Comparison of ENCODE assay signal across 8 cellular contexts in the genomic region with DNA sequence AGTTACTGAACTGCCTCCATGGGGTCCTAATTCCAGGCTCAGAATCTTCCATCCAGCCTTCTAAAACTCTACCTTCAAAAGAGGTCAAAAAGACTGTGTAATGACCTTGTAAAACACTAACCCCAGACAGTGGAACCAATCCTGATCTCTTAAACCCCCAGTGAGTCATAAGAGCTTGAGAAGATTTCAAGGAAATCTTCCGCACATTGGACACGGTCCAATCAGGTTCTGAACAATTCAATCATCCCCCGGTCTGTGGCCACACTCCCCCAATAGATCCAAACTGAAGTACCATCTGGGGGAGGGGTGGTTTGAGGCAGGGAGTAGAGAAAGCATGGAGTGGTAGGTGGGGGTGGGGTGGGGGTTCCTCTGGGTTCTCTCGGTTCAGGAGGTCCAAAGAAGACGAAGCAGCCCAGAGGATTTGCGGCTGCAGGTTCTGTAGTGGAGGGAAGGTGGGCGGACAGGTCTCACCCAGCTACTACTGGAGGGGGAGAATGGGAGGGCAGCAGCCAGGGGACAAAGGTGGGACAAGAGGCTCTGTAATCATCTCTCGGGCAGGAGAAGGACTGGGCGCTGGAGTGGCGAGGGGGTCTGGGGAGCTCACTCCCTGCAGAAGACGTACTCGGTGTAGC. TPM values are rescaled to one million over a fixed set of nuclear protein-coding genes. Genes with fewer than 3 reads are reported as not detected.
DNase-seq lines count a peak whose midpoint lies in the region; ATAC-seq and TF ChIP-seq lines count a peak whose summit lies in the region.

No MANE protein-coding gene starts in this region.

- no peaks in the 10 kb centered on the region for H3K36me3 ChIP-seq in DND-41 (ENCODE audit: insufficient read depth, low read length)
- peaks cover 3% of the 10 kb centered on the region for H3K36me3 ChIP-seq in NT2/D1 (ENCODE audit: insufficient read depth, insufficient read length, low read length)

- H3K9ac ChIP-seq in DND-41 (ENCODE audit: low read depth, low read length) = no peak overlapping the region
- peak overlapping the region; percentile 85 for H3K9ac ChIP-seq in NT2/D1 (ENCODE audit: insufficient read length, low read depth)

- no peaks in the 10 kb centered on the region for H4K20me1 ChIP-seq in DND-41 (ENCODE audit: insufficient read depth, low read length)

- H3K4me3 ChIP-seq in DND-41 (ENCODE audit: low read depth in 1 of 2, low read length in 2 of 2) (peak overlapping the region in 1 of 2 experiments; percentile 64; a peak in 2 of 4 replicates), NT2/D1 (ENCODE audit: insufficient read length, low read depth) (peak overlapping the region; percentile 70)

- no peak for ATAC-seq in DND-41 (ENCODE audit: insufficient read depth, low read depth)
- peak; percentile 29 for ATAC-seq in omental fat pad (ENCODE audit: low FRiP score)
- ATAC-seq in GM19324 (IDR thresholded peaks at IDR 0.05; ENCODE audit: low FRiP score, unreplicated experiment) = no peak
- ATAC-seq in GM18498 (IDR thresholded peaks at IDR 0.05; ENCODE audit: unreplicated experiment) = no peak
- ATAC-seq in GM18519 (IDR thresholded peaks at IDR 0.05; ENCODE audit: low FRiP score, unreplicated experiment) = no peak

- H3K27me3 Mint-ChIP-seq in endothelial cell (ENCODE audit: unreplicated experiment) = peaks cover 19% of the 10 kb centered on the region

- peaks cover 3% of the 10 kb centered on the region for H3K36me3 Mint-ChIP-seq in endothelial cell (ENCODE audit: low read depth, unreplicated experiment)

- H3K4me1 ChIP-seq in DND-41 (ENCODE audit: insufficient read depth, low read length) (peaks cover 19% of the 10 kb centered on the region), NT2/D1 (ENCODE audit: insufficient read depth, insufficient read length) (no peaks in the 10 kb centered on the region)

- H3K4me3 Mint-ChIP-seq in endothelial cell (ENCODE audit: unreplicated experiment) = peak overlapping the region; percentile 84

- H3K27me3 ChIP-seq in DND-41 (ENCODE audit: insufficient read depth, low read length, poor library complexity) (peaks cover 16% of the 10 kb centered on the region), NT2/D1 (ENCODE audit: insufficient read depth, insufficient read length) (peaks cover 24% of the 10 kb centered on the region)

- H3K79me2 ChIP-seq in DND-41 (ENCODE audit: insufficient read depth, low read length) = no peaks in the 10 kb centered on the region

- H2AFZ ChIP-seq in DND-41 (ENCODE audit: low read depth, low read length) = no peak overlapping the region

- H3K4me2 ChIP-seq in DND-41 (ENCODE audit: insufficient read depth, low read length) = peak overlapping the region; percentile 88

- TF ChIP-seq CTCF in DND-41 (IDR thresholded peaks at IDR 0.05; ENCODE audit: borderline replicate concordance, extremely low read depth, low read length, poor library complexity, severe bottlenecking) = no peak
- no peak for TF ChIP-seq CTCF in endothelial cell (IDR thresholded peaks at IDR 0.05; ENCODE audit: unreplicated experiment)
- no peak for TF ChIP-seq CTCF in omental fat pad (IDR thresholded peaks at IDR 0.05)

- no peak overlapping the region for H3K27ac ChIP-seq in DND-41 (ENCODE audit: low read length)

- H3K9me3 Mint-ChIP-seq in endothelial cell (ENCODE audit: unreplicated experiment) = no peaks in the 10 kb centered on the region

- H3K4me1 Mint-ChIP-seq in endothelial cell (ENCODE audit: unreplicated experiment) = peaks cover 19% of the 10 kb centered on the region

- H3K9me3 ChIP-seq in DND-41 (ENCODE audit: insufficient read depth, low read length, severe bottlenecking) = no peaks in the 10 kb centered on the region
- H3K9me3 ChIP-seq in NT2/D1 (ENCODE audit: insufficient read depth, low read length) = no peaks in the 10 kb centered on the region

- H3K27ac Mint-ChIP-seq in endothelial cell (ENCODE audit: unreplicated experiment) = peak overlapping the region; percentile 45

- DNase-seq in DND-41 (no peak), NT2/D1 (ENCODE audit: low read depth, low spot score) (no peak), endothelial cell (ENCODE audit: low spot score) (no peak), omental fat pad (ENCODE audit: low spot score) (no peak), NCI-H2227 treated with DMSO at 0.1 percent for 48 hours (lab: John Stamatoyannopoulos, UW) (no peak)

RNA-seq across cellular contexts. Expression of a gene that starts 1.5 kb away (rescaled TPM):
- total RNA-seq in endothelial cell (ENCODE audit: unreplicated experiment) = 9.6 TPM
- total RNA-seq in omental fat pad = 100 to 1,000 TPM in 1 of 4 donors, 10 to 100 TPM in 3; 64.0 to 214 (median 96.2) TPM
